In genomic region chr1:89606227-89606945, GRCh38 we compare ENCODE assay signal across 14 cellular contexts. TPM values are rescaled to one million over a fixed set of nuclear protein-coding genes. Genes with fewer than 3 reads are reported as not detected.
DNase-seq lines count a peak whose midpoint lies in the region; ATAC-seq, FAIRE-seq and TF ChIP-seq lines count a peak whose summit lies in the region.
"Had no signal": no experiment of that assay in that cellular context is flagged by ENCODE, and none has a peak within 500 bp of the region (broad histone marks: within the 10 kb centered on the region; RNA-seq: fewer than 3 reads in every experiment).

No MANE protein-coding gene starts in this region.

- FAIRE-seq in GM12891 (lab: Jason Lieb, UNC), result no peak

- POLR2A ChIA-PET in CD8-positive, alpha-beta T cell (lab: Charles Lee), result interaction anchor here (1.9 to 11.7 kb wide), 2 partner anchors 17 to 19 kb away, joined by 6 to 285 read pairs; partner anchors contain the start of gene LRRC8C
- POLR2A ChIA-PET in naive thymus-derived CD8-positive, alpha-beta T cell (lab: Charles Lee), result interaction anchor here (0.9 to 13.2 kb wide), 8 partner anchors 11 to 156 kb away, joined by 3 to 329 read pairs (median 24); partner anchors contain the start of genes LRRC8B and LRRC8C

- peaks cover 94% of the 10 kb centered on the region for H3K4me1 Mint-ChIP-seq in CD8-positive, alpha-beta T cell (ENCODE audit: low read depth)
- peaks cover 94% of the 10 kb centered on the region for H3K4me1 Mint-ChIP-seq in activated T-helper 1 cell treated with anti-CD3 and anti-CD28 coated beads, Interleukin-12 subunit alpha, Interleukin-12 subunit beta, Interleukin-2, Interleukin-4 antibody, amounts not matched to agents 30 ng/mL and 10 ng/mL and 1 ng/mL, durations not matched to agents 14 hours and 24 hours and 36 hours (ENCODE audit: low read depth)
- peaks cover 37 to 97% (median 95%) of the 10 kb centered on the region in 4 donors for H3K4me1 Mint-ChIP-seq in naive thymus-derived CD8-positive, alpha-beta T cell

- intact Hi-C loops in CD8-positive, alpha-beta T cell (cut with DNase I, micrococcal nuclease), result loop anchor here in 1 of 2 experiments (5.0 to 10.0 kb wide), 2 partner anchors 388 to 474 kb away; partner anchors contain the start of gene ZNF326
- intact Hi-C loops in activated T-helper 1 cell treated with anti-CD3 and anti-CD28 coated beads, Interleukin-12 subunit alpha, Interleukin-12 subunit beta, Interleukin-2, Interleukin-4 antibody, amounts not matched to agents 30 ng/mL and 10 ng/mL and 1 ng/mL, durations not matched to agents 14 hours and 24 hours and 36 hours (cut with micrococcal nuclease), result no loop called here

- no peak for DNase-seq in CD8-positive, alpha-beta T cell
- DNase-seq in activated T-helper 1 cell treated with anti-CD3 and anti-CD28 coated beads, Interleukin-12 subunit alpha, Interleukin-12 subunit beta, Interleukin-2, Interleukin-4 antibody, amounts not matched to agents 30 ng/mL and 10 ng/mL and 1 ng/mL, durations not matched to agents 14 hours and 24 hours and 36 hours (ENCODE audit: low spot score), result no peak
- DNase-seq in naive thymus-derived CD8-positive, alpha-beta T cell, result peak in 3 of 10 donors; percentile 33 to 59 (median 47)
- DNase-seq in MG63, result no peak
- no peak for DNase-seq in Peyer's patch
- no peak for DNase-seq in GM12891 (ENCODE audit: insufficient read length, low spot score)
- DNase-seq: NCI-H2107, NCI-H774 had no signal

- H3K4me1 ChIP-seq in CD8-positive, alpha-beta T cell (ENCODE audit: insufficient read depth, low read length), result peaks cover 98% of the 10 kb centered on the region
- H3K4me1 ChIP-seq in Peyer's patch, result peaks cover 0 to 9% (median 2%) of the 10 kb centered on the region in 4 donors

- no peak for TF ChIP-seq CTCF in CD8-positive, alpha-beta T cell (IDR thresholded peaks at IDR 0.05)
- TF ChIP-seq CTCF in Peyer's patch (IDR thresholded peaks at IDR 0.05), result no peak

- CTCF ChIA-PET in CD8-positive, alpha-beta T cell (lab: Charles Lee), result interaction anchor here (0.6 to 20.9 kb wide), 8 partner anchors 7 to 348 kb away, joined by 3 to 401 read pairs (median 8); partner anchors contain the start of gene LRRC8C

- no peaks in the 10 kb centered on the region for H3K27me3 ChIP-seq in CD8-positive, alpha-beta T cell (ENCODE audit: insufficient read depth, low read length)
- H3K27me3 ChIP-seq in MG63, result no peaks in the 10 kb centered on the region
- no peaks in the 10 kb centered on the region for H3K27me3 ChIP-seq in Peyer's patch
- H3K27me3 ChIP-seq: adrenal gland; BLaER1 treated with 17β-estradiol and CSF1 and Interleukin-3, amounts not matched to agents 10 nM and 100 nM had no signal

- TF ChIP-seq POLR2A in Peyer's patch (IDR thresholded peaks at IDR 0.05) (no peak), GM12891 (IDR thresholded peaks at IDR 0.05; ENCODE audit: low read depth, low read length) (no peak)

- peak overlapping the region; percentile 11 for H3K4me3 ChIP-seq in CD8-positive, alpha-beta T cell (ENCODE audit: low read depth, low read length)
- H3K4me3 ChIP-seq in MG63, result no peak overlapping the region
- no peak overlapping the region for H3K4me3 ChIP-seq in Peyer's patch
- H3K4me3 ChIP-seq: adrenal gland; BLaER1 treated with 17β-estradiol and CSF1 and Interleukin-3, amounts not matched to agents 10 nM and 100 nM; thoracic aorta had no signal

- no peaks in the 10 kb centered on the region for H3K27me3 Mint-ChIP-seq in CD8-positive, alpha-beta T cell (ENCODE audit: low read depth)
- H3K27me3 Mint-ChIP-seq in activated T-helper 1 cell treated with anti-CD3 and anti-CD28 coated beads, Interleukin-12 subunit alpha, Interleukin-12 subunit beta, Interleukin-2, Interleukin-4 antibody, amounts not matched to agents 30 ng/mL and 10 ng/mL and 1 ng/mL, durations not matched to agents 14 hours and 24 hours and 36 hours (ENCODE audit: insufficient read depth), result no peaks in the 10 kb centered on the region
- H3K27me3 Mint-ChIP-seq in naive thymus-derived CD8-positive, alpha-beta T cell, result no peaks in the 10 kb centered on the region
- H3K27me3 Mint-ChIP-seq: progenitor cell of endocrine pancreas had no signal

- no peaks in the 10 kb centered on the region for H3K9me3 Mint-ChIP-seq in CD8-positive, alpha-beta T cell
- H3K9me3 Mint-ChIP-seq in activated T-helper 1 cell treated with anti-CD3 and anti-CD28 coated beads, Interleukin-12 subunit alpha, Interleukin-12 subunit beta, Interleukin-2, Interleukin-4 antibody, amounts not matched to agents 30 ng/mL and 10 ng/mL and 1 ng/mL, durations not matched to agents 14 hours and 24 hours and 36 hours, result no peaks in the 10 kb centered on the region
- H3K9me3 Mint-ChIP-seq in naive thymus-derived CD8-positive, alpha-beta T cell, result no peaks in the 10 kb centered on the region

- no peaks in the 10 kb centered on the region for H3K9me3 ChIP-seq in CD8-positive, alpha-beta T cell (ENCODE audit: low read length)
- H3K9me3 ChIP-seq in MG63, result no peaks in the 10 kb centered on the region
- H3K9me3 ChIP-seq in Peyer's patch, result no peaks in the 10 kb centered on the region
- H3K9me3 ChIP-seq: adrenal gland, thoracic aorta had no signal

- H3K27ac ChIP-seq in CD8-positive, alpha-beta T cell (ENCODE audit: low read depth, low read length), result peak overlapping the region; percentile 70
- H3K27ac ChIP-seq in Peyer's patch, result peak overlapping the region in 2 of 4 donors; percentile 44 to 50
- H3K27ac ChIP-seq: adrenal gland; BLaER1 treated with 17β-estradiol and CSF1 and Interleukin-3, amounts not matched to agents 10 nM and 100 nM; thoracic aorta had no signal

- H3K36me3 Mint-ChIP-seq in CD8-positive, alpha-beta T cell, result no peaks in the 10 kb centered on the region
- peaks cover 23% of the 10 kb centered on the region for H3K36me3 Mint-ChIP-seq in activated T-helper 1 cell treated with anti-CD3 and anti-CD28 coated beads, Interleukin-12 subunit alpha, Interleukin-12 subunit beta, Interleukin-2, Interleukin-4 antibody, amounts not matched to agents 30 ng/mL and 10 ng/mL and 1 ng/mL, durations not matched to agents 14 hours and 24 hours and 36 hours (ENCODE audit: low read depth)
- H3K36me3 Mint-ChIP-seq in naive thymus-derived CD8-positive, alpha-beta T cell, result no peaks in the 10 kb centered on the region

- no peaks in the 10 kb centered on the region for H3K36me3 ChIP-seq in CD8-positive, alpha-beta T cell (ENCODE audit: insufficient read depth, low read length)
- H3K36me3 ChIP-seq in MG63, result no peaks in the 10 kb centered on the region
- no peaks in the 10 kb centered on the region for H3K36me3 ChIP-seq in Peyer's patch
- H3K36me3 ChIP-seq: adrenal gland, thoracic aorta had no signal

- H3K27ac Mint-ChIP-seq in CD8-positive, alpha-beta T cell, result peak overlapping the region; percentile 100
- H3K27ac Mint-ChIP-seq in activated T-helper 1 cell treated with anti-CD3 and anti-CD28 coated beads, Interleukin-12 subunit alpha, Interleukin-12 subunit beta, Interleukin-2, Interleukin-4 antibody, amounts not matched to agents 30 ng/mL and 10 ng/mL and 1 ng/mL, durations not matched to agents 14 hours and 24 hours and 36 hours, result peak overlapping the region; percentile 99
- peak overlapping the region; percentile 94 to 100 (median 99) for H3K27ac Mint-ChIP-seq in naive thymus-derived CD8-positive, alpha-beta T cell
- H3K27ac Mint-ChIP-seq: progenitor cell of endocrine pancreas had no signal

- ATAC-seq in CD8-positive, alpha-beta T cell, result no peak
- ATAC-seq in GM21529 (IDR thresholded peaks at IDR 0.05; ENCODE audit: unreplicated experiment), result peak; percentile 47
- peak; percentile 6 to 13 for ATAC-seq in naive thymus-derived CD8-positive, alpha-beta T cell
- ATAC-seq: Right ventricle myocardium inferior had no signal

- H3K4me3 Mint-ChIP-seq in CD8-positive, alpha-beta T cell, result peak overlapping the region; percentile 46
- H3K4me3 Mint-ChIP-seq in activated T-helper 1 cell treated with anti-CD3 and anti-CD28 coated beads, Interleukin-12 subunit alpha, Interleukin-12 subunit beta, Interleukin-2, Interleukin-4 antibody, amounts not matched to agents 30 ng/mL and 10 ng/mL and 1 ng/mL, durations not matched to agents 14 hours and 24 hours and 36 hours, result peak overlapping the region; percentile 59
- H3K4me3 Mint-ChIP-seq in naive thymus-derived CD8-positive, alpha-beta T cell, result peak overlapping the region; percentile 59 to 91 (median 75)

TF ChIP-seq in GM12891, 5 proteins besides CTCF, POLR2A, EP300 and RAD21:
- TF ChIP-seq TAF1 (IDR thresholded peaks at IDR 0.05; ENCODE audit: low read depth, low read length) (no peak), POU2F2 (IDR thresholded peaks at IDR 0.05; ENCODE audit: low read depth, low read length) (no peak), PAX5 (IDR thresholded peaks at IDR 0.05; ENCODE audit: insufficient read depth, low read length, severe bottlenecking) (no peak), POLR2AphosphoS5 (IDR thresholded peaks at IDR 0.05; ENCODE audit: low read depth, low read length) (no peak), SPI1 (IDR thresholded peaks at IDR 0.05; ENCODE audit: low read depth, low read length) (no peak)

RNA-seq across cellular contexts. Expression of gene LRRC8C, which starts 26.5 kb away (rescaled TPM):
- total RNA-seq in CD8-positive, alpha-beta T cell, result 10 to 100 TPM; 24.0 to 26.7 TPM
- total RNA-seq in activated T-helper 1 cell treated with anti-CD3 and anti-CD28 coated beads, Interleukin-12 subunit alpha, Interleukin-12 subunit beta, Interleukin-2, Interleukin-4 antibody, amounts not matched to agents 30 ng/mL and 10 ng/mL and 1 ng/mL, durations not matched to agents 14 hours and 24 hours and 36 hours, result 64.3 and 66.1 TPM in 2 replicates
- total RNA-seq in naive thymus-derived CD8-positive, alpha-beta T cell, result 10 to 100 TPM; 52.2 to 53.3 TPM
- 10 to 100 TPM; 10.0 to 19.2 (median 14.2) TPM for polyA plus RNA-seq in naive thymus-derived CD8-positive, alpha-beta T cell
- 0.05 and 0.43 TPM in 2 replicates for total RNA-seq in MG63 (2014; rRNA removed; shearing (Covaris generic); ENCODE audit: low replicate concordance)
- total RNA-seq in Peyer's patch, result 1 to 10 TPM; 2.5 to 9.9 (median 4.0) TPM
- 0.72 TPM for polyA plus RNA-seq in GM12891 (2012; ENCODE audit: low read depth, missing spikeins)
